Comparison of ENCODE assay signal across 1 cellular context in the genomic region with DNA sequence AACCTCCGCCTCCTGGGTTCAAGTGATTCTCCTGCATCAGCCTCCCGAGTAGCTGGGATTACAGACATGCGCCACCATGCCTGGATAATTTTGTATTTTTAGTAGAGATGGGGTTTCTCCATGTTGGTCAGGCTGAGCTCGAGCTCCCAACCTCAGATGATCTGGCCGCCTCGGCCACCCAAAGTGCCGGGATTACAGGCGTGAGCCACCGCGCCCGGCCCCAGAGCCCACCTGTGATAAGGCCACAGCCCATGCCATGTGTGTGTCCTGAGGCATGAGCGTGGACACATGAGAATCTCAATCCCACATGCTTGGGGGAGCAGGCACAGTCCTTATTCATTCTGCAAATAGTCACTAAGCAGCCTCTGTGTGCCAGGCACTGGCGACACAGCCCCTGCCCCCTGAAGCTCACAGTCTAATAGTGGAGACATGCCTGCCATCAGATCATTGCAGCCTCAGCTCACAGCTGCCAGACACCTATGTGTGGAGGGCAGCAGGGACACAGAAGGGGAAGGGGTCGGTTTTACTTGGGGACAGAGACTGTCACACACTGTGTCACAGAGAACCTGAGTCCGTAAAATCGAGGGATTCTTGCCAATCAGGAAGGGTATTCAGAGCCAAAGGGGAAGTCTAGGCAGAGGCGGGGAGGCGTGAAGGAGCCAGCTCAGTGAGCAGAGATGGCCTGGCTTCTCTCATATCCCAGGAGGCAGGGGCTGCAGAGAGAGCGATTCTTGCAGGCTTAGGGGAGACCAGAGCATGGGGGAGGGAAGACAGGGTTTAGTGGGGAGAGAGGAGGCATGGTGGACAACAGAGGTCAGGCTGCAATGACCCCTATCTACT.
TF ChIP-seq lines count a peak whose summit lies in the region.

No MANE protein-coding gene starts in this region.

TF ChIP-seq in H1, 55 proteins besides CTCF, POLR2A, EP300 and RAD21:
- TF ChIP-seq SAP30 (IDR thresholded peaks at IDR 0.05; ENCODE audit: insufficient read depth, insufficient replicate concordance, low read length) (no peak), NRF1 (IDR thresholded peaks at IDR 0.05; ENCODE audit: low read depth, low read length) (no peak), RNF2 (IDR thresholded peaks at IDR 0.05; ENCODE audit: borderline replicate concordance, low read depth, low read length, missing control alignments, poor library complexity, severe bottlenecking) (no peak), BRCA1 (IDR thresholded peaks at IDR 0.05; ENCODE audit: low read depth, low read length) (no peak), KDM4A (IDR thresholded peaks at IDR 0.05; ENCODE audit: low read depth, low read length, severe bottlenecking) (no peak), FOSL1 (IDR thresholded peaks at IDR 0.05; ENCODE audit: insufficient read depth, low read depth, low read length) (no peak), ZNF274 (IDR thresholded peaks at IDR 0.05; ENCODE audit: borderline replicate concordance, extremely low read depth, low read length) (no peak), POLR2AphosphoS5 (IDR thresholded peaks at IDR 0.05; ENCODE audit: low read depth, low read length) (no peak)
- TF ChIP-seq, protein P1, sequence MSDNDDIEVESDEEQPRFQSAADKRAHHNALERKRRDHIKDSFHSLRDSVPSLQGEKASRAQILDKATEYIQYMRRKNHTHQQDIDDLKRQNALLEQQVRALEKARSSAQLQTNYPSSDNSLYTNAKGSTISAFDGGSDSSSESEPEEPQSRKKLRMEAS (IDR thresholded peaks at IDR 0.05) = no peak
- TF ChIP-seq, protein P2, sequence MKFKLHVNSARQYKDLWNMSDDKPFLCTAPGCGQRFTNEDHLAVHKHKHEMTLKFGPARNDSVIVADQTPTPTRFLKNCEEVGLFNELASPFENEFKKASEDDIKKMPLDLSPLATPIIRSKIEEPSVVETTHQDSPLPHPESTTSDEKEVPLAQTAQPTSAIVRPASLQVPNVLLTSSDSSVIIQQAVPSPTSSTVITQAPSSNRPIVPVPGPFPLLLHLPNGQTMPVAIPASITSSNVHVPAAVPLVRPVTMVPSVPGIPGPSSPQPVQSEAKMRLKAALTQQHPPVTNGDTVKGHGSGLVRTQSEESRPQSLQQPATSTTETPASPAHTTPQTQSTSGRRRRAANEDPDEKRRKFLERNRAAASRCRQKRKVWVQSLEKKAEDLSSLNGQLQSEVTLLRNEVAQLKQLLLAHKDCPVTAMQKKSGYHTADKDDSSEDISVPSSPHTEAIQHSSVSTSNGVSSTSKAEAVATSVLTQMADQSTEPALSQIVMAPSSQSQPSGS (IDR thresholded peaks at IDR 0.05; ENCODE audit: low read length) = no peak
